10 cellular contexts compared by ENCODE assay signal in genomic region chr7:136869006-136869961, GRCh38. TPM values are rescaled to one million over a fixed set of nuclear protein-coding genes. Genes with fewer than 3 reads are reported as not detected.
A peak's percentile ranks its signal among the peaks of the same experiment; 100 is the strongest.
DNase-seq lines count a peak whose midpoint lies in the region; ATAC-seq and TF ChIP-seq lines count a peak whose summit lies in the region.
"Had no signal": no experiment of that assay in that cellular context is flagged by ENCODE, and none has a peak within 500 bp of the region (broad histone marks: within the 10 kb centered on the region; RNA-seq: fewer than 3 reads in every experiment).

No MANE protein-coding gene starts in this region.

- H3K4me1 ChIP-seq in GM23248 (ENCODE audit: insufficient read depth) (no peaks in the 10 kb centered on the region), iPS DF 6.9 (ENCODE audit: control insufficient read depth, insufficient read depth, low read length) (peaks cover 3% of the 10 kb centered on the region; the same call in 1 of the 2 replicates), body of pancreas (peaks cover 29% of the 10 kb centered on the region), adrenal gland (replicated peaks in 1 of 2) (peaks cover 0 to 10% of the 10 kb centered on the region in 2 donors)
- H3K4me1 ChIP-seq: Peyer's patch had no signal

- CTCF ChIA-PET in HEK293T (lab: Yijun Ruan, JAX) = no interaction called here

- H3K9me3 ChIP-seq in GM23248 (ENCODE audit: low read depth) (no peaks in the 10 kb centered on the region), iPS DF 6.9 (ENCODE audit: control insufficient read depth, insufficient read depth, low read length) (no peaks in the 10 kb centered on the region), body of pancreas (no peaks in the 10 kb centered on the region), adrenal gland (replicated peaks in 1 of 3) (no peaks in the 10 kb centered on the region)
- H3K9me3 ChIP-seq: Peyer's patch had no signal

- peak overlapping the region; percentile 93 for H3K4me2 ChIP-seq in GM23248 (ENCODE audit: unreplicated experiment)

- POLR2A ChIA-PET in HEK293T (lab: Yijun Ruan, JAX) = no interaction called here

- peak overlapping the region; percentile 78 for H2AFZ ChIP-seq in GM23248

- intact Hi-C loops in body of pancreas (cut with DNase I) (no loop called here), adrenal gland (cut with DNase I) (no loop called here)

- H3F3A ChIP-seq in GM23248 (ENCODE audit: insufficient read depth) = no peaks in the 10 kb centered on the region

- no peaks in the 10 kb centered on the region for H3K9me2 ChIP-seq in GM23248 (ENCODE audit: insufficient read depth)

- H3K9ac ChIP-seq in GM23248 = peak overlapping the region; percentile 32; the same call in 1 of the 2 replicates

- H3K27ac ChIP-seq in GM23248 = no peak overlapping the region
- H3K27ac ChIP-seq in iPS DF 6.9 (ENCODE audit: low read length) = no peak overlapping the region
- no peak overlapping the region for H3K27ac ChIP-seq in body of pancreas
- H3K27ac ChIP-seq in adrenal gland = no peak overlapping the region

- ATAC-seq in body of pancreas = no peak

- H3K79me2 ChIP-seq in GM23248 (ENCODE audit: insufficient read depth) = no peaks in the 10 kb centered on the region

- no peaks in the 10 kb centered on the region for H3K36me3 ChIP-seq in GM23248 (ENCODE audit: low read depth)
- no peaks in the 10 kb centered on the region for H3K36me3 ChIP-seq in iPS DF 6.9 (ENCODE audit: control insufficient read depth, insufficient read depth, low read length)
- H3K36me3 ChIP-seq in body of pancreas (replicated peaks in 1 of 2; ENCODE audit: insufficient read depth in 1 of 2, low read depth in 2 of 2) = no peaks in the 10 kb centered on the region
- no peaks in the 10 kb centered on the region for H3K36me3 ChIP-seq in adrenal gland (replicated peaks in 1 of 2)
- H3K36me3 ChIP-seq: Peyer's patch had no signal

- peaks cover 34% of the 10 kb centered on the region for H3K27me3 ChIP-seq in GM23248 (replicated peaks; ENCODE audit: insufficient read depth)
- H3K27me3 ChIP-seq in iPS DF 6.9 (ENCODE audit: control insufficient read depth, insufficient read depth, low read length) = peaks cover 47% of the 10 kb centered on the region
- peaks cover 0 to 23% of the 10 kb centered on the region in 2 donors for H3K27me3 ChIP-seq in body of pancreas
- H3K27me3 ChIP-seq in adrenal gland = peaks cover 34% of the 10 kb centered on the region
- H3K27me3 ChIP-seq: Peyer's patch had no signal

- H4K20me1 ChIP-seq in GM23248 (ENCODE audit: insufficient read depth) = no peaks in the 10 kb centered on the region

- TF ChIP-seq POLR2A in body of pancreas (IDR thresholded peaks at IDR 0.05) (no peak), adrenal gland (IDR thresholded peaks at IDR 0.05) (no peak)

- DNase-seq in GM23248 = peak; percentile 44
- DNase-seq in astrocyte of the cerebellum (ENCODE audit: low read depth) = no peak
- no peak for DNase-seq in iPS DF 6.9 (ENCODE audit: low read depth, low spot score)
- no peak for DNase-seq in retinal pigment epithelial cell (ENCODE audit: low read depth)
- DNase-seq in body of pancreas = no peak
- no peak for DNase-seq in HEK293T (ENCODE audit: extremely low spot score)
- DNase-seq in DMS153 (lab: John Stamatoyannopoulos, UW) = no peak
- no peak for DNase-seq in adrenal gland

- H3K4me3 ChIP-seq in GM23248 (peak overlapping the region; percentile 71), astrocyte of the cerebellum (ENCODE audit: low read depth, low read length) (peak overlapping the region; percentile 57), iPS DF 6.9 (ENCODE audit: low read length) (peak overlapping the region; percentile 23; the same call in 1 of the 2 replicates), retinal pigment epithelial cell (ENCODE audit: low read length) (peak overlapping the region; percentile 47), body of pancreas (no peak overlapping the region), adrenal gland (no peak overlapping the region)

- TF ChIP-seq CTCF in astrocyte of the cerebellum (IDR thresholded peaks at IDR 0.05; ENCODE audit: low read depth, low read length, missing control alignments) (no peak), retinal pigment epithelial cell (conservative IDR thresholded peaks at IDR 0.05; ENCODE audit: low read depth, low read length) (no peak), body of pancreas (IDR thresholded peaks at IDR 0.05) (no peak), adrenal gland (IDR thresholded peaks at IDR 0.05) (no peak)

- WGBS in GM23248 (ENCODE audit: low coverage in 1 of 2, low lambda C conversion rate in 2 of 2, missing lambda C conversion rate in 2 of 2), 2 experiments = 1 to 2% methylated on average over 62 to 65 of the region's 65 CpGs
- no CpG with 5 or more reads among the region's 65 CpGs for WGBS in iPS DF 6.9 (ENCODE audit: insufficient coverage, insufficient read length)
- WGBS in body of pancreas, 2 donors = 2 to 4% methylated on average over 45 to 65 of the region's 65 CpGs
- WGBS in adrenal gland, 4 donors = 1 to 10% (median 2%) methylated on average over 40 to 65 of the region's 65 CpGs

- in situ Hi-C loops in GM23248 (cut with MboI) (no loop called here), astrocyte of the cerebellum (cut with HindIII; ENCODE audit: low sequenced_read_pairs) (no loop called here)

TF ChIP-seq in HEK293T, 16 proteins besides CTCF, POLR2A, EP300 and RAD21:
- no peak for TF ChIP-seq ARNT (IDR thresholded peaks at IDR 0.05)
- no peak for TF ChIP-seq HDGF (IDR thresholded peaks at IDR 0.05; ENCODE audit: borderline replicate concordance)
- TF ChIP-seq TARDBP (IDR thresholded peaks at IDR 0.05) = no peak
- TF ChIP-seq NFRKB (IDR thresholded peaks at IDR 0.05) = no peak
- no peak for TF ChIP-seq ELF4 (IDR thresholded peaks at IDR 0.05)
- TF ChIP-seq CTBP1 (IDR thresholded peaks at IDR 0.05; ENCODE audit: borderline replicate concordance) = no peak
- no peak for TF ChIP-seq PKNOX1 (IDR thresholded peaks at IDR 0.05)
- no peak for TF ChIP-seq L3MBTL2 (conservative IDR thresholded peaks at IDR 0.05)
- TF ChIP-seq BHLHE40 (IDR thresholded peaks at IDR 0.05; ENCODE audit: borderline replicate concordance) = no peak
- no peak for TF ChIP-seq SP1 (IDR thresholded peaks at IDR 0.05)
- TF ChIP-seq FOXA1 (IDR thresholded peaks at IDR 0.05) = no peak
- TF ChIP-seq SUZ12 (IDR thresholded peaks at IDR 0.05) = no peak
- TF ChIP-seq ZNF384 (IDR thresholded peaks at IDR 0.05) = no peak

RNA-seq across cellular contexts. Expression of gene CHRM2, which starts 0.8 kb away (rescaled TPM):
- 3.7 and 5.2 TPM in 2 replicates for total RNA-seq in GM23248 (2014; rRNA removed; shearing (Covaris generic))
- polyA plus RNA-seq in GM23248 (2016; fragmentation: Nextera tagmentation; extraction: Ambion mirVana) (1.8 TPM in 2 replicates), adrenal gland (under 1 TPM in 2 of 3 donors, not detected in 1; 0.07 to 0.13 TPM)
- total RNA-seq in body of pancreas (not detected), adrenal gland (under 1 TPM in 2 of 8 donors, not detected in 6; 0.22 to 0.28 TPM)
- total RNA-seq: dermis microvascular lymphatic vessel endothelial cell had no signal

Comparison
In these comparisons a context has a peak if more than half of its experiments do, and no peak if none do; other contexts are left out.
1. H3K4me3 ChIP-seq: peak in GM23248 (single experiment), astrocyte of the cerebellum (single experiment), iPS DF 6.9 (single experiment) and retinal pigment epithelial cell (single experiment); none in body of pancreas (0 of 2) and adrenal gland (0 of 4).